In the genomic region with DNA sequence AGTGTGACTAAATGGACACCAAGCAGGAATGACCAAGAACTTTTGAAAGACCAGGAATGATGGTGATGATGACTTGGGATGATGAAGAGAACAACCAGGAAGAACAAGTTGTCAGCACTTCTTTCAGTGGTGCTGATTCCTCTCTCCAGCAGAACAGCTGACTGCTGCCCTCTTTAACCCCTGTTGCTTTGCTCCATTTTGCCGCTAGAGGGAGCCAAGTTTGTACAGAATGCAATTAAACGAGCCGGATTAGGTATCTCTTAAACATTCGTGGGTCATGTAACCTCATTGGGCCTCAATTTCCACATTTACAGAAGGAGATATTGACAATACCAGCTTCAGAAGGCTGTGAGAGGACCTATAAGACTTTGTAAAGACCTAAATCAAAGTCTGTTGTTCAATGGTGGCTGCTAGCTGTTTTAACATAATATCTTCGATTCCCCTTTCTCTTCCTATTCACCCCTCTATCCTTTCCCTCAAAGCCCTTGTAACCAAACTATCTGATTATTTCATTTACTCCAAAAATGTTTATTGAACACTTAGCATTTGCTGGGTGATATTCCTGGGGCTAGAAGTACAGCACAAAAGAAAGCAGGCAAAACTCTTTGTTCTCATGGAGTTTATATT, we compare ENCODE assay signal across 8 cellular contexts. TPM values are rescaled to one million over a fixed set of nuclear protein-coding genes. Genes with fewer than 3 reads are reported as not detected.
DNase-seq lines count a peak whose midpoint lies in the region; ATAC-seq and TF ChIP-seq lines count a peak whose summit lies in the region.
"Had no signal": no experiment of that assay in that cellular context is flagged by ENCODE, and none has a peak within 500 bp of the region (broad histone marks: within the 10 kb centered on the region; RNA-seq: fewer than 3 reads in every experiment).

No MANE protein-coding gene starts in this region.

- no peak for ATAC-seq in body of pancreas

- DNase-seq in HEK293T (ENCODE audit: extremely low spot score) = peak; percentile 48
- DNase-seq in NCI-H1048 (lab: John Stamatoyannopoulos, UW) = peak; percentile 45
- peak; percentile 53 for DNase-seq in T-helper 9 cell
- peak; percentile 51 to 69 (median 63) for DNase-seq in body of pancreas
- DNase-seq in inferior parietal cortex (ENCODE audit: extremely low spot score) = peak; percentile 83
- DNase-seq in stimulated activated CD4-positive, alpha-beta T cell treated with anti-CD3 and anti-CD28 coated beads, Interleukin-2, amount 100 ng/mL, for 24 hours = peak; percentile 78 to 79

- H3K9me3 ChIP-seq in body of pancreas = no peaks in the 10 kb centered on the region

- no peak overlapping the region for H3K27ac ChIP-seq in body of pancreas

- H3K27me3 ChIP-seq in body of pancreas = no peaks in the 10 kb centered on the region

- intact Hi-C loops in body of pancreas (cut with DNase I) = no loop called here

- H3K36me3 ChIP-seq in body of pancreas (replicated peaks in 1 of 2; ENCODE audit: insufficient read depth in 1 of 2, low read depth in 2 of 2) = no peaks in the 10 kb centered on the region

- TF ChIP-seq POLR2A in body of pancreas (IDR thresholded peaks at IDR 0.05) = no peak

- TF ChIP-seq CTCF in GM12875 (IDR thresholded peaks at IDR 0.05; ENCODE audit: borderline replicate concordance, insufficient read depth, low read depth, low read length) = peak; percentile 83
- TF ChIP-seq CTCF in body of pancreas (IDR thresholded peaks at IDR 0.05) = peak; percentile 60 to 71 (median 67)

- 19 to 21% methylated on average over 5 of the region's 5 CpGs for WGBS in body of pancreas, 2 donors

- H3K4me3 ChIP-seq in GM12875 (ENCODE audit: low read depth, low read length) (no peak overlapping the region), body of pancreas (no peak overlapping the region)

- POLR2A ChIA-PET in HEK293T (lab: Yijun Ruan, JAX) = no interaction called here

- H3K4me1 ChIP-seq in body of pancreas = no peaks in the 10 kb centered on the region

- CTCF ChIA-PET in HEK293T (lab: Yijun Ruan, JAX) = interaction anchor here (0.5 to 1.0 kb wide), 5 partner anchors 10 to 1688 kb away, joined by 3 to 10 read pairs (median 4); partner anchors contain the start of gene TRIM51G

TF ChIP-seq in HEK293T, 16 proteins besides CTCF, POLR2A, EP300 and RAD21:
- TF ChIP-seq FOXA1 (IDR thresholded peaks at IDR 0.05) = no peak
TF ChIP-seq in HEK293T: peak in this region for 0.

RNA-seq across cellular contexts. Expression of gene OR4S1, which starts 1.9 kb away (rescaled TPM):
- total RNA-seq in body of pancreas = not detected
- total RNA-seq: skeletal muscle tissue had no signal

RNA-seq across cellular contexts. Expression of gene OR4C3, which starts 16.8 kb away (rescaled TPM):
- total RNA-seq in body of pancreas = not detected
- total RNA-seq: skeletal muscle tissue had no signal

RNA-seq across cellular contexts. Expression of gene OR4X1, which starts 44.2 kb away (rescaled TPM):
- total RNA-seq in body of pancreas = not detected
- total RNA-seq: skeletal muscle tissue had no signal

RNA-seq across cellular contexts. Expression of gene OR4C5, which starts 58.4 kb away (rescaled TPM):
- not detected for total RNA-seq in body of pancreas
- total RNA-seq: skeletal muscle tissue had no signal
